Comparison of ENCODE assay signal across 14 cellular contexts in genomic region chr11:9754041-9754471, GRCh38.
DNase-seq lines count a peak whose midpoint lies in the region; ATAC-seq lines count a peak whose summit lies in the region.
"Had no signal": no experiment of that assay in that cellular context is flagged by ENCODE, and none has a peak within 500 bp of the region (broad histone marks: within the 10 kb centered on the region; RNA-seq: fewer than 3 reads in every experiment).

No MANE protein-coding gene starts in this region.

- H3K27me3 Mint-ChIP-seq in naive B cell, result no peaks in the 10 kb centered on the region
- H3K27me3 Mint-ChIP-seq: activated naive CD8-positive, alpha-beta T cell treated with anti-CD3 and anti-CD28 coated beads, Interleukin-2, amount 50 U/mL, for 24 hours had no signal

- peak overlapping the region; percentile 21 for H3K27ac ChIP-seq in caudate nucleus (ENCODE audit: low read depth, low read length)
- H3K27ac ChIP-seq: neural progenitor cell had no signal

- DNase-seq in AG20443 (ENCODE audit: low spot score), result peak; percentile 34
- peak; percentile 39 for DNase-seq in LHCN-M2 (ENCODE audit: low read depth)
- peak in 22 of 61 donors; percentile 7 to 72 (median 21) for DNase-seq in caudate nucleus (lab: John Stamatoyannopoulos, UW)
- no peak for DNase-seq in naive B cell
- no peak for DNase-seq in OCI-M2 (lab: John Stamatoyannopoulos, UW; ENCODE audit: unreplicated experiment)
- DNase-seq in dedifferentiated amniotic fluid mesenchymal stem cell (ENCODE audit: extremely low spot score), result no peak
- DNase-seq in activated naive CD4-positive, alpha-beta T cell treated with Interleukin-2 at 50 U/mL for 16 hours, result no peak
- DNase-seq in NCI-H345 (lab: John Stamatoyannopoulos, UW), result no peak
- DNase-seq: activated naive CD8-positive, alpha-beta T cell treated with anti-CD3 and anti-CD28 coated beads, Interleukin-2, amount 50 U/mL, for 24 hours; endodermal cell; KBM-7; NCI-H524 treated with DMSO at 0.1 percent for 48 hours; stomach had no signal

- H3K36me3 Mint-ChIP-seq in naive B cell, result peaks cover 10 to 11% of the 10 kb centered on the region in 2 donors

- H3K4me3 Mint-ChIP-seq in naive B cell, result peak overlapping the region; percentile 31 to 85 (median 62)
- H3K4me3 Mint-ChIP-seq: activated naive CD8-positive, alpha-beta T cell treated with anti-CD3 and anti-CD28 coated beads, Interleukin-2, amount 50 U/mL, for 24 hours; endodermal cell; neural progenitor cell had no signal

- H3K27ac Mint-ChIP-seq in naive B cell, result peak overlapping the region; percentile 64 to 97 (median 88)
- H3K27ac Mint-ChIP-seq: endodermal cell had no signal

- no peaks in the 10 kb centered on the region for H3K9me3 Mint-ChIP-seq in naive B cell
- H3K9me3 Mint-ChIP-seq: activated naive CD8-positive, alpha-beta T cell treated with anti-CD3 and anti-CD28 coated beads, Interleukin-2, amount 50 U/mL, for 24 hours; endodermal cell; neural progenitor cell had no signal

- H3K4me1 Mint-ChIP-seq in naive B cell, result peaks cover 48 to 65% (median 59%) of the 10 kb centered on the region in 3 donors

- ATAC-seq in naive B cell (ENCODE audit: low read depth in 2 of 2), result no peak
- ATAC-seq: activated naive CD8-positive, alpha-beta T cell treated with anti-CD3 and anti-CD28 coated beads, Interleukin-2, amount 50 U/mL, for 24 hours had no signal

Comparison
In these comparisons a context has a peak if more than half of its experiments do, and no peak if none do; other contexts are left out.
1. DNase-seq: peak in AG20443 (single experiment) and LHCN-M2 (single experiment); none in naive B cell (single experiment), OCI-M2 (single experiment), dedifferentiated amniotic fluid mesenchymal stem cell (single experiment), activated naive CD4-positive, alpha-beta T cell treated with Interleukin-2 at 50 U/mL for 16 hours (single experiment) and NCI-H345 (single experiment).